Comparison of ENCODE assay signal across 1 cellular context in the genomic region with DNA sequence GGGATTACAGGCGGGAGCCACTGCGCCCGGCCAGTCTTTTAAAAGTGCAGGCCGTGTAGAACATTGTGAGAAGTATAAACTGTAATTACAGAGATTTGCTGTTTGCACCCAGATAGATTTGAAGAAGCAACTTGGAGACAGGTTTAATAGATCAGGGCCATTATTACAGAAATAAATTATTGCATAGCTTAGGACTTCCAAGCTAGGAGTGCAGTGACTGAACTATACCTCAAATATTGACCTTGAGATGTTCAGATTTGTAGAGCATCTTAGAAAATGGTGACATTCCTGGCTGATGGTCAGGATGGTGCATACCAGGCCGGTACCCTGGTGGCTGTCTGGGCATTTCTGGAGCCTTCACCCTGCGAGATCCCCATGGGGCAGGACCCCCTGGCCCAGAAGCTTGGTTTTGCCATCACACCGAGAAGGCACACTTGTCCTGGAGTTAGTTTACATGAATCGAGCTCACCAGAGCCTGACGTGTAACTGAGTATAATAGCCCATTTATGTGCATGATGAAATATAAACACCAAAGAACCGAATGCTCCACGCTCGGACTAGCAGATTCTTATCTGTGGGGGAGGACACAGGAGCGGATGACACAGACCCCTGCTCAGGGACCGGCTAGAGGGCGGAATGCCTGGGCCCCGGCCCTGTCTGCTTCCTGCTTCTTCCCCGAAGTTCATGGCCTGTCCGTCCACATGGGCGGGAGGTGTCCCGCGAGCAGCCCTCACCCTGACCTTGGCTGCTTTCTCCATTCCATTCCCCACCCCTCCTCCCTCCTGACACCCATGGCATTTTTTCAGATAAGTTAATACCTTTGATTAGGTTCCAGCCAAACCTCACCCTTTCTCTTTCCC.
TF ChIP-seq lines count a peak whose summit lies in the region.

No MANE protein-coding gene starts in this region.

TF ChIP-seq in HepG2, 621 proteins besides CTCF, POLR2A, EP300 and RAD21 (continued from another document and continues in another):
- TF ChIP-seq, protein P1, sequence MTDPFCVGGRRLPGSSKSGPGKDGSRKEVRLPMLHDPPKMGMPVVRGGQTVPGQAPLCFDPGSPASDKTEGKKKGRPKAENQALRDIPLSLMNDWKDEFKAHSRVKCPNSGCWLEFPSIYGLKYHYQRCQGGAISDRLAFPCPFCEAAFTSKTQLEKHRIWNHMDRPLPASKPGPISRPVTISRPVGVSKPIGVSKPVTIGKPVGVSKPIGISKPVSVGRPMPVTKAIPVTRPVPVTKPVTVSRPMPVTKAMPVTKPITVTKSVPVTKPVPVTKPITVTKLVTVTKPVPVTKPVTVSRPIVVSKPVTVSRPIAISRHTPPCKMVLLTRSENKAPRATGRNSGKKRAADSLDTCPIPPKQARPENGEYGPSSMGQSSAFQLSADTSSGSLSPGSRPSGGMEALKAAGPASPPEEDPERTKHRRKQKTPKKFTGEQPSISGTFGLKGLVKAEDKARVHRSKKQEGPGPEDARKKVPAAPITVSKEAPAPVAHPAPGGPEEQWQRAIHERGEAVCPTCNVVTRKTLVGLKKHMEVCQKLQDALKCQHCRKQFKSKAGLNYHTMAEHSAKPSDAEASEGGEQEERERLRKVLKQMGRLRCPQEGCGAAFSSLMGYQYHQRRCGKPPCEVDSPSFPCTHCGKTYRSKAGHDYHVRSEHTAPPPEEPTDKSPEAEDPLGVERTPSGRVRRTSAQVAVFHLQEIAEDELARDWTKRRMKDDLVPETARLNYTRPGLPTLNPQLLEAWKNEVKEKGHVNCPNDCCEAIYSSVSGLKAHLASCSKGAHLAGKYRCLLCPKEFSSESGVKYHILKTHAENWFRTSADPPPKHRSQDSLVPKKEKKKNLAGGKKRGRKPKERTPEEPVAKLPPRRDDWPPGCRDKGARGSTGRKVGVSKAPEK (CRISPR knock-in tag; IDR thresholded peaks at IDR 0.05; ENCODE audit: borderline replicate concordance): 0 out of 2 replicates have a peak, but pooled peaks have one; percentile 47
- no peak for TF ChIP-seq ZNF883 (CRISPR knock-in tag; IDR thresholded peaks at IDR 0.05; ENCODE audit: not compliant biosample characterization)
- no peak for TF ChIP-seq RELA (CRISPR knock-in tag; IDR thresholded peaks at IDR 0.05)
- TF ChIP-seq SIN3A (IDR thresholded peaks at IDR 0.05; ENCODE audit: borderline replicate concordance, low read depth, low read length): no peak
- no peak for TF ChIP-seq ZNF3 (CRISPR knock-in tag; IDR thresholded peaks at IDR 0.05)
- TF ChIP-seq ATF7-NPFF (CRISPR knock-in tag; IDR thresholded peaks at IDR 0.05; ENCODE audit: low read depth): no peak
- TF ChIP-seq ZBTB7B (CRISPR knock-in tag; IDR thresholded peaks at IDR 0.05): peak; percentile 30; the same call in 1 of the 2 replicates
- TF ChIP-seq ZNF720 (CRISPR knock-in tag; IDR thresholded peaks at IDR 0.05): no peak
- TF ChIP-seq ZNF282 (IDR thresholded peaks at IDR 0.05; ENCODE audit: partially characterized antibody): no peak
- no peak for TF ChIP-seq ADNP (CRISPR knock-in tag; IDR thresholded peaks at IDR 0.05)
- TF ChIP-seq ZNF879 (CRISPR knock-in tag; IDR thresholded peaks at IDR 0.05): no peak
- no peak for TF ChIP-seq KDM6A (CRISPR knock-in tag; IDR thresholded peaks at IDR 0.05; ENCODE audit: low read depth)
- no peak for TF ChIP-seq SNRNP70 (IDR thresholded peaks at IDR 0.05; ENCODE audit: low read depth, low read length)
- no peak for TF ChIP-seq ZNF34 (CRISPR knock-in tag; IDR thresholded peaks at IDR 0.05; ENCODE audit: borderline replicate concordance)
- TF ChIP-seq MIER3 (CRISPR knock-in tag; IDR thresholded peaks at IDR 0.05; ENCODE audit: borderline replicate concordance): peak; percentile 61; the same call in 1 of the 2 replicates
- peak; percentile 60 for TF ChIP-seq GABPB1 (CRISPR knock-in tag; IDR thresholded peaks at IDR 0.05)
- TF ChIP-seq ZNF737 (CRISPR knock-in tag; IDR thresholded peaks at IDR 0.05; ENCODE audit: borderline replicate concordance): no peak
- 0 out of 2 replicates have a peak, but pooled peaks have one; percentile 21 for TF ChIP-seq ZNF770 (CRISPR knock-in tag; IDR thresholded peaks at IDR 0.05)
- no peak for TF ChIP-seq ZNF678 (CRISPR knock-in tag; IDR thresholded peaks at IDR 0.05)
- no peak for TF ChIP-seq THAP8 (CRISPR knock-in tag; IDR thresholded peaks at IDR 0.05; ENCODE audit: borderline replicate concordance)
- TF ChIP-seq SIX4 (CRISPR knock-in tag; IDR thresholded peaks at IDR 0.05): no peak
- TF ChIP-seq ZNF343 (CRISPR knock-in tag; IDR thresholded peaks at IDR 0.05): no peak
- TF ChIP-seq, protein P2, sequence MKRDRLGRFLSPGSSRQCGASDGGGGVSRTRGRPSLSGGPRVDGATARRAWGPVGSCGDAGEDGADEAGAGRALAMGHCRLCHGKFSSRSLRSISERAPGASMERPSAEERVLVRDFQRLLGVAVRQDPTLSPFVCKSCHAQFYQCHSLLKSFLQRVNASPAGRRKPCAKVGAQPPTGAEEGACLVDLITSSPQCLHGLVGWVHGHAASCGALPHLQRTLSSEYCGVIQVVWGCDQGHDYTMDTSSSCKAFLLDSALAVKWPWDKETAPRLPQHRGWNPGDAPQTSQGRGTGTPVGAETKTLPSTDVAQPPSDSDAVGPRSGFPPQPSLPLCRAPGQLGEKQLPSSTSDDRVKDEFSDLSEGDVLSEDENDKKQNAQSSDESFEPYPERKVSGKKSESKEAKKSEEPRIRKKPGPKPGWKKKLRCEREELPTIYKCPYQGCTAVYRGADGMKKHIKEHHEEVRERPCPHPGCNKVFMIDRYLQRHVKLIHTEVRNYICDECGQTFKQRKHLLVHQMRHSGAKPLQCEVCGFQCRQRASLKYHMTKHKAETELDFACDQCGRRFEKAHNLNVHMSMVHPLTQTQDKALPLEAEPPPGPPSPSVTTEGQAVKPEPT (CRISPR knock-in tag; IDR thresholded peaks at IDR 0.05; ENCODE audit: low read depth): no peak
- no peak for TF ChIP-seq PBX2 (CRISPR knock-in tag; IDR thresholded peaks at IDR 0.05)
- no peak for TF ChIP-seq BCLAF1 (IDR thresholded peaks at IDR 0.05)
- peak; percentile 70; the same call in 1 of the 2 replicates for TF ChIP-seq KDM2A (CRISPR knock-in tag; IDR thresholded peaks at IDR 0.05; ENCODE audit: borderline replicate concordance, low read depth)
- TF ChIP-seq ZNF609 (CRISPR knock-in tag; IDR thresholded peaks at IDR 0.05; ENCODE audit: borderline replicate concordance): no peak
- TF ChIP-seq RFX3 (CRISPR knock-in tag; IDR thresholded peaks at IDR 0.05): no peak
- TF ChIP-seq, protein P3, sequence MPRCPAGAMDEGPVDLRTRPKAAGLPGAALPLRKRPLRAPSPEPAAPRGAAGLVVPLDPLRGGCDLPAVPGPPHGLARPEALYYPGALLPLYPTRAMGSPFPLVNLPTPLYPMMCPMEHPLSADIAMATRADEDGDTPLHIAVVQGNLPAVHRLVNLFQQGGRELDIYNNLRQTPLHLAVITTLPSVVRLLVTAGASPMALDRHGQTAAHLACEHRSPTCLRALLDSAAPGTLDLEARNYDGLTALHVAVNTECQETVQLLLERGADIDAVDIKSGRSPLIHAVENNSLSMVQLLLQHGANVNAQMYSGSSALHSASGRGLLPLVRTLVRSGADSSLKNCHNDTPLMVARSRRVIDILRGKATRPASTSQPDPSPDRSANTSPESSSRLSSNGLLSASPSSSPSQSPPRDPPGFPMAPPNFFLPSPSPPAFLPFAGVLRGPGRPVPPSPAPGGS (CRISPR knock-in tag; IDR thresholded peaks at IDR 0.05): no peak
- TF ChIP-seq TBP (CRISPR knock-in tag; IDR thresholded peaks at IDR 0.05): no peak
- no peak for TF ChIP-seq MLLT10 (CRISPR knock-in tag; IDR thresholded peaks at IDR 0.05)
- no peak for TF ChIP-seq ONECUT2 (CRISPR knock-in tag; IDR thresholded peaks at IDR 0.05)
- TF ChIP-seq ZSCAN12 (CRISPR knock-in tag; IDR thresholded peaks at IDR 0.05): no peak
- TF ChIP-seq ZFP82 (CRISPR knock-in tag; IDR thresholded peaks at IDR 0.05; ENCODE audit: borderline replicate concordance): 0 out of 2 replicates have a peak, but pooled peaks have one; percentile 58
- TF ChIP-seq HNRNPH1 (optimal IDR thresholded peaks at IDR 0.05; ENCODE audit: low read depth, low read length): no peak
- no peak for TF ChIP-seq STAG1 (CRISPR knock-in tag; IDR thresholded peaks at IDR 0.05)
- no peak for TF ChIP-seq MAF1 (CRISPR knock-in tag; IDR thresholded peaks at IDR 0.05; ENCODE audit: borderline replicate concordance)
- TF ChIP-seq ZNF225 (CRISPR knock-in tag; IDR thresholded peaks at IDR 0.05): no peak
- TF ChIP-seq ZKSCAN5 (CRISPR knock-in tag; IDR thresholded peaks at IDR 0.05): no peak
- TF ChIP-seq JDP2 (CRISPR knock-in tag; IDR thresholded peaks at IDR 0.05; ENCODE audit: borderline replicate concordance): no peak
